In the genomic region with DNA sequence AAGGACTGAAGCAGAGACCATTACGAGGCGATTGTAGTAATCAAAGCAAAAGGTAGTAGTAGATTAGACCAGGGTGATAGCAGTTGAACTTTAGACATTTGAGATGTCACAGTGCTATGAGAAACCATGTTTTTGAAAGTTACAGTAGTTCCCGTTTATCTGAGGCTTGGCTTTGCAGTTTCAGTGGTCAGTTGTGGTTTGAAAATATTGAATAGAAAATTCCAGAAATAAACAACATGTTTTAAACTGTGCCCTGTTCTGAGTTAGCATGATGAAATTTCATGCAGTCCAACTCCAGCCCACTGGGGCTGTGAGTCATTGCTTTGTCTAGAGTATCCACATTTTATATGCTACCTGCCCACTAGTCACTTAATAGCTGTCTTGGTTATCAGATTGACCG, we compare ENCODE assay signal across 10 cellular contexts. TPM values are rescaled to one million over a fixed set of nuclear protein-coding genes. Genes with fewer than 3 reads are reported as not detected.
DNase-seq lines count a peak whose midpoint lies in the region; ATAC-seq, FAIRE-seq and TF ChIP-seq lines count a peak whose summit lies in the region.
"Had no signal": no experiment of that assay in that cellular context is flagged by ENCODE, and none has a peak within 500 bp of the region (broad histone marks: within the 10 kb centered on the region; RNA-seq: fewer than 3 reads in every experiment).

No MANE protein-coding gene starts in this region.

- H3K36me3 Mint-ChIP-seq in Caco-2 (ENCODE audit: insufficient read depth, unreplicated experiment) = peaks cover 82% of the 10 kb centered on the region
- peaks cover 82 to 86% of the 10 kb centered on the region in 2 donors for H3K36me3 Mint-ChIP-seq in CD14-positive monocyte

- H3K9ac ChIP-seq in KMS-11 = no peak overlapping the region

- H3K9me3 ChIP-seq in Caco-2 (no peaks in the 10 kb centered on the region), Peyer's patch (no peaks in the 10 kb centered on the region)
- H3K9me3 ChIP-seq: tibial nerve had no signal

- H3K4me1 ChIP-seq in Caco-2 = peaks cover 35% of the 10 kb centered on the region
- H3K4me1 ChIP-seq in KMS-11 (ENCODE audit: low read depth, poor library complexity, severe bottlenecking) = peaks cover 36% of the 10 kb centered on the region
- peaks cover 0 to 4% (median 0%) of the 10 kb centered on the region in 4 donors for H3K4me1 ChIP-seq in Peyer's patch

- H4K20me1 ChIP-seq in KMS-11 (ENCODE audit: insufficient read depth) = no peaks in the 10 kb centered on the region

- H3K9me3 Mint-ChIP-seq in Caco-2 (ENCODE audit: unreplicated experiment) (no peaks in the 10 kb centered on the region), CD14-positive monocyte (no peaks in the 10 kb centered on the region)

- H3K4me3 Mint-ChIP-seq in Caco-2 (ENCODE audit: unreplicated experiment) (no peak overlapping the region), CD14-positive monocyte (no peak overlapping the region)

- H3K79me2 ChIP-seq in KMS-11 (ENCODE audit: insufficient read depth, low read depth) = no peaks in the 10 kb centered on the region

- no peak overlapping the region; the same call in 1 of the 2 replicates for H3K27ac ChIP-seq in KMS-11
- H3K27ac ChIP-seq in Peyer's patch = no peak overlapping the region
- H3K27ac ChIP-seq: coronary artery had no signal

- H3K4me2 ChIP-seq in KMS-11 = peak overlapping the region; percentile 9

- H3K27ac Mint-ChIP-seq in Caco-2 (ENCODE audit: unreplicated experiment) = peak overlapping the region; percentile 64
- no peak overlapping the region for H3K27ac Mint-ChIP-seq in CD14-positive monocyte

- H3K27me3 Mint-ChIP-seq in Caco-2 (ENCODE audit: insufficient read depth, unreplicated experiment) (no peaks in the 10 kb centered on the region), CD14-positive monocyte (ENCODE audit: low read depth in 3 of 3) (peaks cover 0 to 2% (median 0%) of the 10 kb centered on the region in 3 donors)

- CTCF ChIA-PET in Caco-2 (lab: Charles Lee) = interaction anchor here (0.6 to 1.0 kb wide), 2 partner anchors 47 to 134 kb away, joined by 3 to 6 read pairs; a partner anchor contains a TSS

- H3K4me3 ChIP-seq in Caco-2 (ENCODE audit: low read depth, low read length) = no peak overlapping the region
- no peak overlapping the region for H3K4me3 ChIP-seq in KMS-11 (IDR thresholded peaks at IDR 0.05; ENCODE audit: insufficient read depth, low read depth, low read length)
- H3K4me3 ChIP-seq in bronchial epithelial cell (ENCODE audit: low read depth, low read length) = no peak overlapping the region
- H3K4me3 ChIP-seq in Peyer's patch = no peak overlapping the region
- H3K4me3 ChIP-seq: coronary artery, tibial nerve had no signal

- intact Hi-C loops in Caco-2 (cut with micrococcal nuclease; ENCODE audit: unreplicated experiment) (loop anchor here (1.0 kb wide), 1 partner anchor 16 kb away; no protein-coding TSS in a partner anchor), CD14-positive monocyte (cut with micrococcal nuclease) (no loop called here)

- ATAC-seq in GM18498 (IDR thresholded peaks at IDR 0.05; ENCODE audit: unreplicated experiment) = no peak

- POLR2A ChIA-PET in Caco-2 (lab: Charles Lee) = no interaction called here

- no peak for DNase-seq in Caco-2
- peak; percentile 58 for DNase-seq in bronchial epithelial cell (ENCODE audit: low read depth)
- peak; percentile 60 for DNase-seq in myocyte (ENCODE audit: low read depth)
- DNase-seq in Peyer's patch = no peak
- DNase-seq in DMS153 treated with DMSO at 0.1 percent for 48 hours (lab: John Stamatoyannopoulos, UW; ENCODE audit: unreplicated experiment) = no peak
- DNase-seq in CD14-positive monocyte (ENCODE audit: low spot score) = no peak

- no peaks in the 10 kb centered on the region for H3K27me3 ChIP-seq in Caco-2 (replicated peaks; ENCODE audit: control insufficient read depth, insufficient read depth, low read length)
- H3K27me3 ChIP-seq in KMS-11 (ENCODE audit: insufficient read depth, low read depth) = no peaks in the 10 kb centered on the region
- no peaks in the 10 kb centered on the region for H3K27me3 ChIP-seq in bronchial epithelial cell (ENCODE audit: control insufficient read depth, insufficient read depth, low read length)
- no peaks in the 10 kb centered on the region for H3K27me3 ChIP-seq in Peyer's patch
- H3K27me3 ChIP-seq: tibial nerve had no signal

- TF ChIP-seq CTCF in Caco-2 (IDR thresholded peaks at IDR 0.05; ENCODE audit: insufficient read depth in 1 of 2, low read depth in 1 of 2, low read length in 1 of 2, severe bottlenecking in 1 of 2, unreplicated experiment in 1 of 2) (peak in 1 of 2 experiments; percentile 7), KMS-11 (conservative IDR thresholded peaks at IDR 0.05; ENCODE audit: low read depth, low read length) (no peak), bronchial epithelial cell (IDR thresholded peaks at IDR 0.05; ENCODE audit: insufficient read depth, low read length, severe bottlenecking) (no peak), Peyer's patch (IDR thresholded peaks at IDR 0.05) (peak in 1 of 6 experiments; percentile 6), CD14-positive monocyte (IDR thresholded peaks at IDR 0.05) (no peak)

- no peak for TF ChIP-seq POLR2A in Peyer's patch (IDR thresholded peaks at IDR 0.05)

- no peak for FAIRE-seq in bronchial epithelial cell (lab: Jason Lieb, UNC)

- BruUV-seq in Caco-2 (replicated peaks; lab: Mats Ljungman, UMichigan) = no TSS peak

- H3K36me3 ChIP-seq in Caco-2 (ENCODE audit: control insufficient read depth, insufficient read depth, low read length) (no peaks in the 10 kb centered on the region; the same call in none of the 2 replicates), KMS-11 (ENCODE audit: insufficient read depth) (peaks cover 20% of the 10 kb centered on the region; the same call in 1 of the 2 replicates), bronchial epithelial cell (ENCODE audit: control insufficient read depth, insufficient read depth, low read length) (peaks cover 5% of the 10 kb centered on the region), Peyer's patch (peaks cover 0 to 75% (median 3%) of the 10 kb centered on the region in 3 donors)

- H3K4me1 Mint-ChIP-seq in Caco-2 (ENCODE audit: low read depth, unreplicated experiment) (peaks cover 33% of the 10 kb centered on the region), CD14-positive monocyte (no peaks in the 10 kb centered on the region)

- H2AFZ ChIP-seq in KMS-11 (ENCODE audit: low read depth) = no peak overlapping the region

RNA-seq across cellular contexts. Expression of a gene that starts 47.5 kb away (rescaled TPM):
- 133 and 134 TPM in 2 replicates for total RNA-seq in Caco-2 (2022)
- total RNA-seq in bronchial epithelial cell = 86.9 and 112 TPM in 2 replicates
- total RNA-seq in myocyte = 96.2 and 111 TPM in 2 replicates
- 35.8 TPM for polyA plus RNA-seq in myocyte (2012)
- total RNA-seq in Peyer's patch = 100 to 1,000 TPM; 155 to 539 (median 174) TPM
- 10 to 100 TPM; 19.1 to 22.4 TPM for polyA plus RNA-seq in CD14-positive monocyte

Comparison
In these comparisons a context has a peak if more than half of its experiments do, and no peak if none do; other contexts are left out.
1. DNase-seq: peak in bronchial epithelial cell (single experiment) and myocyte (single experiment); none in Caco-2 (0 of 2), Peyer's patch (0 of 3), DMS153 treated with DMSO at 0.1 percent for 48 hours (single experiment) and CD14-positive monocyte (single experiment).